In the genomic region with DNA sequence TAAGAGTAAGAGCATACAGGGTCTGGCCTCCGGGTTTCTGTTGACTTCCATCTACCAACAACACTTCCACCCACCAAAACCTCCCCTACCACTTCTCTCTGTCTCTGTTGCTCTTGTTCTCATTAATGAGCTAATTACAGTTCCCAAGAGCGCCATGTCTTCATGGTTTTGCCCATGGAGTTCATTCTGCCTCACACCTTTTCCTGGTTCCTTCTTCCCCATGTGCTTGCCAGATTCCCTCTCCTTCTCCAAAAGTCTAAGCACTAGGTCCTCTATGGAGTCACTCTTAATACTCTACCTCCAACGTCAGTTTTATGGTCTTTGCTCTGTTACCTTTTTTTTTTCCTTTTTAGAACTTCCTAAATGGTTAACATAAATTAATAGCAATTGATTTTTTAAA, we compare ENCODE assay signal across 14 cellular contexts.
"Had no signal": no experiment of that assay in that cellular context is flagged by ENCODE, and none has a peak within 500 bp of the region (broad histone marks: within the 10 kb centered on the region; RNA-seq: fewer than 3 reads in every experiment).

No MANE protein-coding gene starts in this region.

- H3K4me3 Mint-ChIP-seq: activated CD4-positive, alpha-beta memory T cell treated with anti-CD3 and anti-CD28 coated beads for 36 hours; activated CD4-positive, alpha-beta T cell treated with anti-CD3 and anti-CD28 coated beads for 36 hours; activated CD8-positive, alpha-beta memory T cell treated with anti-CD3 and anti-CD28 coated beads, Interleukin-2, amount 10 ng/mL, durations not matched to agents 7 days and 5 days; activated naive CD4-positive, alpha-beta T cell treated with anti-CD3 and anti-CD28 coated beads for 36 hours; mesothelial cell of epicardium had no signal

- H3K9me3 Mint-ChIP-seq: activated CD4-positive, alpha-beta memory T cell treated with anti-CD3 and anti-CD28 coated beads for 36 hours; activated naive CD4-positive, alpha-beta T cell treated with anti-CD3 and anti-CD28 coated beads for 36 hours; activated T-helper 2 cell treated with anti-CD3 and anti-CD28 coated beads, Interferon-gamma antibody, Interleukin-2, Interleukin-4, amounts not matched to agents 10 μg/mL and 5 μg/mL and 100 μg/mL, durations not matched to agents 14 hours and 24 hours and 36 hours had no signal

- H3K4me3 ChIP-seq: esophagus squamous epithelium, pancreas, sigmoid colon, stomach, testis had no signal

- H3K4me1 Mint-ChIP-seq: activated CD4-positive, alpha-beta T cell treated with anti-CD3 and anti-CD28 coated beads for 36 hours; mesothelial cell of epicardium had no signal

- H3K27me3 ChIP-seq: esophagus squamous epithelium, pancreas, sigmoid colon, stomach, testis had no signal

- H3K36me3 Mint-ChIP-seq: activated CD4-positive, alpha-beta memory T cell treated with anti-CD3 and anti-CD28 coated beads for 36 hours; activated CD8-positive, alpha-beta memory T cell treated with anti-CD3 and anti-CD28 coated beads, Interleukin-2, amount 10 ng/mL, durations not matched to agents 7 days and 5 days had no signal

- H3K4me1 ChIP-seq: esophagus squamous epithelium, pancreas, sigmoid colon, testis had no signal

- H3K27ac Mint-ChIP-seq: activated CD4-positive, alpha-beta memory T cell treated with anti-CD3 and anti-CD28 coated beads for 36 hours; activated CD4-positive, alpha-beta T cell treated with anti-CD3 and anti-CD28 coated beads for 36 hours; activated CD8-positive, alpha-beta memory T cell treated with anti-CD3 and anti-CD28 coated beads, Interleukin-2, amount 10 ng/mL, durations not matched to agents 7 days and 5 days; activated naive CD4-positive, alpha-beta T cell treated with anti-CD3 and anti-CD28 coated beads for 36 hours; activated T-helper 2 cell treated with anti-CD3 and anti-CD28 coated beads, Interferon-gamma antibody, Interleukin-2, Interleukin-4, amounts not matched to agents 10 μg/mL and 5 μg/mL and 100 μg/mL, durations not matched to agents 14 hours and 24 hours and 36 hours; mesothelial cell of epicardium had no signal

- DNase-seq: activated CD4-positive, alpha-beta memory T cell treated with anti-CD3 and anti-CD28 coated beads for 36 hours; activated CD4-positive, alpha-beta T cell treated with anti-CD3 and anti-CD28 coated beads for 36 hours; activated CD8-positive, alpha-beta memory T cell treated with anti-CD3 and anti-CD28 coated beads, Interleukin-2, amount 10 ng/mL, durations not matched to agents 7 days and 5 days; activated naive CD4-positive, alpha-beta T cell treated with anti-CD3 and anti-CD28 coated beads for 36 hours; activated T-cell treated with anti-CD3 and anti-CD28 coated beads, Interleukin-2, amount 50 U/mL, for 1 hour; esophagus squamous epithelium; pancreas; sigmoid colon; stimulated activated CD4-positive, alpha-beta T cell treated with anti-CD3 and anti-CD28 coated beads, Interleukin-1b, Interleukin-23, amount 100 ng/mL, for 48 hours; stomach; testis; WERI-Rb-1 had no signal

- H3K9me3 ChIP-seq: esophagus squamous epithelium, pancreas, sigmoid colon, stomach, testis had no signal

- H3K27me3 Mint-ChIP-seq: activated CD4-positive, alpha-beta memory T cell treated with anti-CD3 and anti-CD28 coated beads for 36 hours; activated CD4-positive, alpha-beta T cell treated with anti-CD3 and anti-CD28 coated beads for 36 hours; activated CD8-positive, alpha-beta memory T cell treated with anti-CD3 and anti-CD28 coated beads, Interleukin-2, amount 10 ng/mL, durations not matched to agents 7 days and 5 days had no signal

- H3K27ac ChIP-seq: esophagus squamous epithelium, pancreas, sigmoid colon, stomach, testis, WERI-Rb-1 had no signal

- H3K36me3 ChIP-seq: pancreas, sigmoid colon, WERI-Rb-1 had no signal
